Comparison of ENCODE assay signal across 9 cellular contexts in the genomic region with DNA sequence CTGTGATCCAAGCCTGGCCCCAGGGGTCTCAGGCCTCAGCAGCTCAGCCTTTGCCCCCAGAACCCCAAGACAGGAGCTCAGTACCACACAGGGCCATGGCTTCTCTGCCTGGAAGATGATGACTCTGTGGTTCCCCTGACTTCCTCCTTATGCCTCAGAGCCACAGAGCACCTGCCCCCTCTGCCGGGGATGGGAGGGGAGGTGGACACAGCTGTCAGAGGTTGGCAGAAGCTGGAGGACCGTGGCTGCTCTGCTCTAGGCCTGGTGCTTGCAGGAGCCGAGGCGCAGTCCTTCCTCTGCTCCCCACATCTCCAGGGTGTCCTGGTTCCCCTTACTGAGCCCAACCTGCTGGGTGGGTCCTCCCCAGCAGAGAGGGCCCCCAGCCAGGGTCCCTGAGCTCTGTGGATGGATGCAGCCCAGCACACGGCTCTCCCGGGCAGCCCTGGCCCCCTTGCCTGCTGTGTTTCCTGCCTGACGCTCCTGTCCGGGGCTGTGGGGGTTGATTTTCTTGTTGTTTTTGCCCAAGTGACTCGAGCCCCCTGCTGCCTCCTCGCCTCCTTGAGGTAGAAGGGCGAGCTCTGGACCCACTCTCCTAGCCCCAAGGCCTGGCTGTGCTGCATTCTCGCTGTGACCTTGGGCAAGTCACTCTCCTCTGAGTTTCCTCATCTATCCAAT. TPM values are rescaled to one million over a fixed set of nuclear protein-coding genes. Genes with fewer than 3 reads are reported as not detected.
DNase-seq lines count a peak whose midpoint lies in the region; ATAC-seq and TF ChIP-seq lines count a peak whose summit lies in the region.
"Had no signal": no experiment of that assay in that cellular context is flagged by ENCODE, and none has a peak within 500 bp of the region (broad histone marks: within the 10 kb centered on the region; RNA-seq: fewer than 3 reads in every experiment).

No MANE protein-coding gene starts in this region.

- H3K27me3 Mint-ChIP-seq in Calu3 (ENCODE audit: unreplicated experiment) = peaks cover 14% of the 10 kb centered on the region
- peaks cover 8% of the 10 kb centered on the region for H3K27me3 Mint-ChIP-seq in progenitor cell of endocrine pancreas

- peaks cover 5 to 13% of the 10 kb centered on the region in 2 donors for H3K4me1 ChIP-seq in adrenal gland (replicated peaks in 1 of 2)

- DNase-seq in Calu3 (peak; percentile 45), NOMO-1 treated with DMSO at 0.1 percent for 48 hours (lab: John Stamatoyannopoulos, UW; ENCODE audit: unreplicated experiment) (peak; percentile 39), adrenal gland (peak in 5 of 7 donors; percentile 9 to 53 (median 17)), progenitor cell of endocrine pancreas (ENCODE audit: low spot score, unreplicated experiment) (peak; percentile 8), cerebellar nuclear complex (lab: John Stamatoyannopoulos, UW) (no peak)

- WGBS in adrenal gland, 4 donors = 74 to 79% (median 78%) methylated on average over 8 to 12 of the region's 12 CpGs

- no peak overlapping the region for H3K4me3 Mint-ChIP-seq in Calu3 (ENCODE audit: low read depth, unreplicated experiment)
- no peak overlapping the region for H3K4me3 Mint-ChIP-seq in progenitor cell of endocrine pancreas (ENCODE audit: low read depth)

- ATAC-seq in HG02852 (IDR thresholded peaks at IDR 0.05; ENCODE audit: unreplicated experiment) = peak; percentile 47
- ATAC-seq in GM19467 (IDR thresholded peaks at IDR 0.05; ENCODE audit: unreplicated experiment) = no peak
- ATAC-seq in GM19351 (IDR thresholded peaks at IDR 0.05; ENCODE audit: unreplicated experiment) = no peak

- H3K9me3 ChIP-seq in adrenal gland (replicated peaks in 1 of 3) = no peaks in the 10 kb centered on the region
- H3K9me3 ChIP-seq: thoracic aorta had no signal

- CTCF ChIA-PET in Calu3 (lab: Charles Lee) = no interaction called here

- H3K4me3 ChIP-seq in adrenal gland = no peak overlapping the region
- H3K4me3 ChIP-seq: thoracic aorta had no signal

- no peak for TF ChIP-seq POLR2A in adrenal gland (IDR thresholded peaks at IDR 0.05)

- intact Hi-C loops in Calu3 (cut with micrococcal nuclease; ENCODE audit: unreplicated experiment) = no loop called here
- intact Hi-C loops in adrenal gland (cut with DNase I) = loop anchor here in 1 of 2 donors (5.0 to 10.0 kb wide), 3 partner anchors 41 to 463 kb away; a partner anchor contains a TSS

- no peak overlapping the region for H3K27ac ChIP-seq in adrenal gland
- H3K27ac ChIP-seq: thoracic aorta had no signal

- H3K36me3 Mint-ChIP-seq in Calu3 (ENCODE audit: insufficient read depth, unreplicated experiment) = peaks cover 62% of the 10 kb centered on the region
- no peaks in the 10 kb centered on the region for H3K36me3 Mint-ChIP-seq in progenitor cell of endocrine pancreas (ENCODE audit: insufficient read depth)

- peaks cover 14% of the 10 kb centered on the region for H3K4me1 Mint-ChIP-seq in Calu3 (ENCODE audit: low read depth, unreplicated experiment)
- H3K4me1 Mint-ChIP-seq in progenitor cell of endocrine pancreas (ENCODE audit: low read depth) = peaks cover 2% of the 10 kb centered on the region

- TF ChIP-seq CTCF in Calu3 (IDR thresholded peaks at IDR 0.05; ENCODE audit: unreplicated experiment) = no peak
- no peak for TF ChIP-seq CTCF in adrenal gland (IDR thresholded peaks at IDR 0.05)
- TF ChIP-seq CTCF in progenitor cell of endocrine pancreas (IDR thresholded peaks at IDR 0.05; ENCODE audit: unreplicated experiment) = no peak

- H3K27ac Mint-ChIP-seq in Calu3 (ENCODE audit: unreplicated experiment) (peak overlapping the region; percentile 13), progenitor cell of endocrine pancreas (no peak overlapping the region)

- H3K9me3 Mint-ChIP-seq in Calu3 (ENCODE audit: low read depth, unreplicated experiment) (no peaks in the 10 kb centered on the region), progenitor cell of endocrine pancreas (ENCODE audit: low read depth) (no peaks in the 10 kb centered on the region)

- no peaks in the 10 kb centered on the region for H3K36me3 ChIP-seq in adrenal gland (replicated peaks in 1 of 2)

- BruUV-seq in Calu3 (replicated peaks; lab: Mats Ljungman, UMichigan) = no TSS peak

- H3K27me3 ChIP-seq in adrenal gland = no peaks in the 10 kb centered on the region

RNA-seq across cellular contexts. Expression of a gene that starts 36.6 kb away (rescaled TPM):
- total RNA-seq in Calu3 (2022) = not detected in 2 replicates
- total RNA-seq in adrenal gland = 10 to 100 TPM in 5 of 8 donors, 1 to 10 TPM in 3; 8.6 to 15.3 (median 10.7) TPM
- 10 to 100 TPM in 2 of 3 donors, 1 to 10 TPM in 1; 1.4 to 31.5 (median 16.7) TPM for polyA plus RNA-seq in adrenal gland
- total RNA-seq in progenitor cell of endocrine pancreas = not detected in 2 replicates

RNA-seq across cellular contexts. Expression of a gene that starts 39.4 kb away (rescaled TPM):
- total RNA-seq in Calu3 (2022) (404 and 463 TPM in 2 replicates), adrenal gland (100 to 1,000 TPM; 181 to 387 (median 230) TPM), progenitor cell of endocrine pancreas (337 and 352 TPM in 2 replicates)
- 100 to 1,000 TPM; 129 to 256 (median 202) TPM for polyA plus RNA-seq in adrenal gland

Comparison
In these comparisons a context has a peak if more than half of its experiments do, and no peak if none do; other contexts are left out.
1. DNase-seq: peak in Calu3 (single experiment), NOMO-1 treated with DMSO at 0.1 percent for 48 hours (single experiment), adrenal gland (5 of 7) and progenitor cell of endocrine pancreas (single experiment); none in cerebellar nuclear complex (0 of 2).